In the genomic region with DNA sequence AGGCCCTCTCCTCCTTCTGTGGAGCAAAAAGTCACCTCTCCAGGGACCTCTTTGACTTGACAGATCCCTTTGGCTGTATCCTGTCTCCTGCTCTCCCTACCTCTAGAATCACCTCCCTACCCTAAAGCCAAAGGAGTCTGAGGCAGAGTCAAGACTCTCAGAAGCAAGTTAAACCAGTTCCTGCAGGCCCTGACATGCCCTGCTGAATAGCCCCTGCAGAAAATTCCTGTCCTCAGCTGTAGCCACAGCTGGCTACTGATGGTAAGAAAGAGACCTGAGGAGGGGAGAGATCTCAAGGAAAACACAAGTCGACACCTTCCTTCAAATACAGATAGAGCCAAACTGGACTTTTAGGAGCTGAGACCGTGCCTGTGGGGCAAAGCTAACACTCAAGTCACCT, we compare ENCODE assay signal across 11 cellular contexts. TPM values are rescaled to one million over a fixed set of nuclear protein-coding genes. Genes with fewer than 3 reads are reported as not detected.
DNase-seq lines count a peak whose midpoint lies in the region; ATAC-seq and TF ChIP-seq lines count a peak whose summit lies in the region.
"Had no signal": no experiment of that assay in that cellular context is flagged by ENCODE, and none has a peak within 500 bp of the region (broad histone marks: within the 10 kb centered on the region; RNA-seq: fewer than 3 reads in every experiment).

No MANE protein-coding gene starts in this region.

- intact Hi-C loops in IMR-90 (cut with micrococcal nuclease) = loop anchor here (5.0 kb wide), 1 partner anchor 130 kb away; no protein-coding TSS in a partner anchor
- intact Hi-C loops in ascending aorta (cut with DNase I) = loop anchor here (2.0 to 5.0 kb wide), 2 partner anchors 24 to 145 kb away; partner anchors contain the start of gene UBAP2
- intact Hi-C loops in left lung (cut with DNase I) = loop anchor here in 1 of 2 donors (10.0 kb wide), 1 partner anchor 148 kb away; no protein-coding TSS in a partner anchor
- intact Hi-C loops in spleen (cut with DNase I; ENCODE audit: low total_unique reads) = no loop called here
- intact Hi-C loops in activated CD8-positive, alpha-beta T cell treated with anti-CD3 and anti-CD28 coated beads for 36 hours (cut with micrococcal nuclease) = loop anchor here (10.0 kb wide), 1 partner anchor 58 kb away; no protein-coding TSS in a partner anchor

- no TSS peak for BruUV-seq in IMR-90 (replicated peaks; lab: Mats Ljungman, UMichigan)

- H3K4me3 Mint-ChIP-seq in activated CD8-positive, alpha-beta T cell treated with anti-CD3 and anti-CD28 coated beads for 36 hours = no peak overlapping the region

- H4K5ac ChIP-seq in IMR-90 (ENCODE audit: low read depth, low read length) = peak overlapping the region; percentile 80

- H3K18ac ChIP-seq in IMR-90 (ENCODE audit: low read depth, low read length) = peak overlapping the region; percentile 80

- CTCF ChIA-PET in IMR-90 (lab: Yijun Ruan, JAX) = interaction anchor here (2.4 to 2.9 kb wide), 2 partner anchors 181 to 259 kb away, joined by 10 to 16 read pairs; no protein-coding TSS in a partner anchor
- CTCF ChIA-PET in activated CD8-positive, alpha-beta T cell treated with anti-CD3 and anti-CD28 coated beads for 36 hours (lab: Charles Lee) = interaction anchor here (1.1 to 3.8 kb wide), 8 partner anchors 11 to 304 kb away, joined by 3 to 22 read pairs (median 3); partner anchors contain the start of gene MYORG

- no peaks in the 10 kb centered on the region for H3K9me3 Mint-ChIP-seq in activated CD8-positive, alpha-beta T cell treated with anti-CD3 and anti-CD28 coated beads for 36 hours

- no peak overlapping the region for H3K27ac Mint-ChIP-seq in activated CD8-positive, alpha-beta T cell treated with anti-CD3 and anti-CD28 coated beads for 36 hours

- no peaks in the 10 kb centered on the region; a peak in 1 of 4 replicates for H3K79me1 ChIP-seq in IMR-90 (ENCODE audit: low read depth in 1 of 2, low read length in 2 of 2)

- peak overlapping the region; percentile 95 for H2BK20ac ChIP-seq in IMR-90 (ENCODE audit: low read depth, low read length)

- H3K14ac ChIP-seq in IMR-90 (replicated peaks; ENCODE audit: low read depth, low read length) = peak overlapping the region; percentile 94

- TF ChIP-seq RAD21 in IMR-90 (IDR thresholded peaks at IDR 0.05; ENCODE audit: low read length) = no peak

- H3K9ac ChIP-seq in IMR-90 (ENCODE audit: low read depth, low read length) = peak overlapping the region; percentile 22; the same call in 1 of the 2 replicates

- H3K27me3 ChIP-seq in IMR-90 (ENCODE audit: control insufficient read depth, insufficient read depth, low read length) (no peaks in the 10 kb centered on the region), ascending aorta (no peaks in the 10 kb centered on the region), left lung (no peaks in the 10 kb centered on the region), thoracic aorta (replicated peaks; ENCODE audit: insufficient read depth) (no peaks in the 10 kb centered on the region), spleen (replicated peaks in 1 of 7) (peaks cover 0 to 21% (median 0%) of the 10 kb centered on the region in 7 donors)

- H3K56ac ChIP-seq in IMR-90 (ENCODE audit: extremely low read depth, insufficient read depth, low read length) = peak overlapping the region; percentile 32; the same call in 1 of the 2 replicates

- H3K9me1 ChIP-seq in IMR-90 (ENCODE audit: insufficient read depth, low read length) = peaks cover 10% of the 10 kb centered on the region

- TF ChIP-seq CTCF in IMR-90 (conservative IDR thresholded peaks at IDR 0.05; ENCODE audit: low read depth, low read length) (no peak), ascending aorta (IDR thresholded peaks at IDR 0.05) (no peak), left lung (IDR thresholded peaks at IDR 0.05) (no peak), thoracic aorta (IDR thresholded peaks at IDR 0.05) (no peak), spleen (IDR thresholded peaks at IDR 0.05 in 8 of 11, conservative IDR thresholded peaks at IDR 0.05 in 3 of 11) (no peak)
- no peak for TF ChIP-seq CTCF in activated CD8-positive, alpha-beta T cell treated with anti-CD3 and anti-CD28 coated beads for 36 hours (IDR thresholded peaks at IDR 0.05)

- H3K9me3 ChIP-seq in IMR-90 (ENCODE audit: control insufficient read depth, insufficient read depth, low read length) = no peaks in the 10 kb centered on the region
- no peaks in the 10 kb centered on the region for H3K9me3 ChIP-seq in ascending aorta
- no peaks in the 10 kb centered on the region for H3K9me3 ChIP-seq in left lung
- H3K9me3 ChIP-seq in thoracic aorta = no peaks in the 10 kb centered on the region
- H3K9me3 ChIP-seq in spleen = no peaks in the 10 kb centered on the region

- DNase-seq in IMR-90 = no peak
- no peak for DNase-seq in ascending aorta (ENCODE audit: low spot score in 2 of 2)
- DNase-seq in left lung = no peak
- DNase-seq in thoracic aorta (ENCODE audit: low spot score) = no peak
- no peak for DNase-seq in spleen
- DNase-seq in stimulated activated CD4-positive, alpha-beta T cell treated with anti-CD3 and anti-CD28 coated beads, Interleukin-15, amount 100 ng/mL, for 24 hours = no peak
- no peak for DNase-seq in putamen (ENCODE audit: low spot score)
- no peak for DNase-seq in activated CD8-positive, alpha-beta T cell treated with anti-CD3 and anti-CD28 coated beads for 36 hours
- DNase-seq: activated CD4-positive, alpha-beta T cell treated with anti-CD3 and anti-CD28 coated beads for 48 hours; KG1; OCI-M1 had no signal

- no peaks in the 10 kb centered on the region for H3K36me3 Mint-ChIP-seq in activated CD8-positive, alpha-beta T cell treated with anti-CD3 and anti-CD28 coated beads for 36 hours (ENCODE audit: low read depth)

- H4K8ac ChIP-seq in IMR-90 (ENCODE audit: low read depth in 2 of 2, low read length in 2 of 2) = peak overlapping the region; percentile 83 to 90; a peak in 3 of 4 replicates

- dilution Hi-C loops in IMR-90 (cut with HindIII; ENCODE audit: low sequenced_read_pairs, unreplicated experiment) = no loop called here

- peak overlapping the region; percentile 81; the same call in 1 of the 2 replicates for H2AK5ac ChIP-seq in IMR-90 (ENCODE audit: low read depth, low read length)

- H2BK5ac ChIP-seq in IMR-90 (ENCODE audit: low read depth, low read length, poor library complexity, severe bottlenecking) = peak overlapping the region; percentile 53

- H4K20me1 ChIP-seq in IMR-90 (ENCODE audit: insufficient read depth, low read length) = peaks cover 4% of the 10 kb centered on the region; the same call in 1 of the 2 replicates

- ATAC-seq in IMR-90 (ENCODE audit: low read depth) = peak; percentile 12
- peak; percentile 68 for ATAC-seq in left lung
- ATAC-seq in thoracic aorta (ENCODE audit: insufficient number of reproducible peaks, low FRiP score, low read depth) = no peak
- no peak for ATAC-seq in activated CD8-positive, alpha-beta T cell treated with anti-CD3 and anti-CD28 coated beads for 36 hours

- H3K4me3 ChIP-seq in IMR-90 (ENCODE audit: insufficient read depth, low read depth, low read length) (no peak overlapping the region), ascending aorta (no peak overlapping the region), left lung (no peak overlapping the region), thoracic aorta (no peak overlapping the region), spleen (no peak overlapping the region)

- H3K27ac ChIP-seq in IMR-90 (ENCODE audit: insufficient read depth, low read length) (peak overlapping the region; percentile 87), ascending aorta (peak overlapping the region; percentile 20 to 36), left lung (peak overlapping the region; percentile 30 to 79), thoracic aorta (peak overlapping the region; percentile 69 to 77), spleen (no peak overlapping the region)

- H3K27me3 Mint-ChIP-seq in activated CD8-positive, alpha-beta T cell treated with anti-CD3 and anti-CD28 coated beads for 36 hours = no peaks in the 10 kb centered on the region

- H3K36me3 ChIP-seq in IMR-90 (ENCODE audit: control insufficient read depth, insufficient read depth, low read length) (no peaks in the 10 kb centered on the region), ascending aorta (no peaks in the 10 kb centered on the region), left lung (no peaks in the 10 kb centered on the region), thoracic aorta (no peaks in the 10 kb centered on the region), spleen (no peaks in the 10 kb centered on the region)

- peak overlapping the region; percentile 84 for H2AFZ ChIP-seq in IMR-90 (replicated peaks; ENCODE audit: low read length, poor library complexity)

- H2BK15ac ChIP-seq in IMR-90 (ENCODE audit: low read depth, low read length) = peak overlapping the region; percentile 92; the same call in 2 of the 3 replicates

- peak overlapping the region; percentile 95 for H3K4ac ChIP-seq in IMR-90 (ENCODE audit: low read depth, low read length)

- H4K91ac ChIP-seq in IMR-90 (ENCODE audit: insufficient read depth, low read depth, low read length) = peak overlapping the region; percentile 94

- H2AK9ac ChIP-seq in IMR-90 (replicated peaks; ENCODE audit: low read depth, low read length, poor library complexity) = peak overlapping the region; percentile 62

- WGBS in IMR-90 (ENCODE audit: extremely low coverage in 2 of 2, insufficient read length in 1 of 2), 2 experiments = 89% methylated on average over 1 of the region's 2 CpGs; no CpG with 5 or more reads in 1 of the 2 experiments
- WGBS in spleen, 5 donors = 87 to 89% (median 89%) methylated on average over 2 of the region's 2 CpGs

- peak overlapping the region; percentile 95 for H2BK120ac ChIP-seq in IMR-90 (ENCODE audit: low read depth, low read length)

- H3K4me1 ChIP-seq in IMR-90 (ENCODE audit: control insufficient read depth, insufficient read depth, low read length) (peaks cover 14% of the 10 kb centered on the region), ascending aorta (peaks cover 5 to 14% of the 10 kb centered on the region in 2 donors), left lung (peaks cover 0 to 10% of the 10 kb centered on the region in 2 donors), thoracic aorta (ENCODE audit: control insufficient read depth in 1 of 2, low read depth in 2 of 2) (peaks cover 8 to 37% of the 10 kb centered on the region in 2 donors), spleen (no peaks in the 10 kb centered on the region)

- H3K4me2 ChIP-seq in IMR-90 (ENCODE audit: low read depth, low read length) = no peak overlapping the region; the same call in 1 of the 2 replicates

- TF ChIP-seq POLR2A in IMR-90 (IDR thresholded peaks at IDR 0.05; ENCODE audit: low read depth, low read length) (no peak), spleen (IDR thresholded peaks at IDR 0.05) (no peak)

- no peaks in the 10 kb centered on the region for H3K4me1 Mint-ChIP-seq in activated CD8-positive, alpha-beta T cell treated with anti-CD3 and anti-CD28 coated beads for 36 hours (ENCODE audit: low read depth)

- in situ Hi-C loops in IMR-90 (cut with MboI; ENCODE audit: low sequenced_read_pairs) = no loop called here

- peak overlapping the region; percentile 97 for H3K23ac ChIP-seq in IMR-90 (ENCODE audit: low read depth, low read length)

- POLR2A ChIA-PET in IMR-90 (lab: Charles Lee; ENCODE audit: unreplicated experiment) = no interaction called here
- POLR2A ChIA-PET in activated CD8-positive, alpha-beta T cell treated with anti-CD3 and anti-CD28 coated beads for 36 hours (lab: Charles Lee) = no interaction called here

RNA-seq across cellular contexts. Expression of gene UBAP2, which starts 23.7 kb away (rescaled TPM):
- 12.5 and 12.9 TPM in 2 replicates for total RNA-seq in IMR-90 (2012; rRNA removed)
- polyA plus RNA-seq in IMR-90 (2012; rRNA removed) = 25.5 and 31.2 TPM in 2 replicates
- polyA plus RNA-seq in IMR-90 (2012; cell fraction: cytosol; rRNA removed) = 11.7 and 23.9 TPM in 2 replicates
- polyA plus RNA-seq in IMR-90 (2012; cell fraction: nucleus; rRNA removed; ENCODE audit: low replicate concordance) = 38.2 and 67.3 TPM in 2 replicates
- total RNA-seq in ascending aorta = 15.8 TPM
- total RNA-seq in left lung = 10 to 100 TPM; 28.2 to 40.3 TPM
- 10 to 100 TPM; 21.3 to 29.9 TPM for total RNA-seq in thoracic aorta
- total RNA-seq in spleen = 10 to 100 TPM; 20.2 to 30.8 (median 24.7) TPM
- 1 to 10 TPM; 7.0 to 8.8 (median 7.3) TPM for polyA plus RNA-seq in spleen
- total RNA-seq in activated CD8-positive, alpha-beta T cell treated with anti-CD3 and anti-CD28 coated beads for 36 hours = 10 to 100 TPM; 43.4 to 45.6 TPM

RNA-seq across cellular contexts. Expression of gene DCAF12, which starts 54.1 kb away (rescaled TPM):
- total RNA-seq in IMR-90 (2012; rRNA removed) = 6.9 and 7.2 TPM in 2 replicates
- 12.6 and 17.1 TPM in 2 replicates for polyA plus RNA-seq in IMR-90 (2012; rRNA removed)
- 6.1 and 6.5 TPM in 2 replicates for polyA plus RNA-seq in IMR-90 (2012; cell fraction: cytosol; rRNA removed)
- 5.0 and 11.8 TPM in 2 replicates for polyA plus RNA-seq in IMR-90 (2012; cell fraction: nucleus; rRNA removed; ENCODE audit: low replicate concordance)
- total RNA-seq in ascending aorta = 27.5 TPM
- 10 to 100 TPM; 30.4 to 45.8 TPM for total RNA-seq in left lung
- 10 to 100 TPM; 14.9 to 31.4 TPM for total RNA-seq in thoracic aorta
- 100 to 1,000 TPM in 1 of 7 donors, 10 to 100 TPM in 6; 36.5 to 107 (median 38.6) TPM for total RNA-seq in spleen
- polyA plus RNA-seq in spleen = 10 to 100 TPM in 2 of 3 donors, 1 to 10 TPM in 1; 5.6 to 12.9 (median 11.2) TPM
- total RNA-seq in activated CD8-positive, alpha-beta T cell treated with anti-CD3 and anti-CD28 coated beads for 36 hours = 10 to 100 TPM; 30.5 to 34.7 TPM

Comparison
In these comparisons a context has a peak if more than half of its experiments do, and no peak if none do; other contexts are left out.
1. ATAC-seq: peak in IMR-90 (single experiment) and left lung (single experiment); none in thoracic aorta (single experiment) and activated CD8-positive, alpha-beta T cell treated with anti-CD3 and anti-CD28 coated beads for 36 hours (single experiment).
2. H3K27ac ChIP-seq: peak in IMR-90 (single experiment), ascending aorta (2 of 2), left lung (2 of 2) and thoracic aorta (2 of 2); none in spleen (0 of 8).